Comparison of ENCODE assay signal across 7 cellular contexts in the genomic region with DNA sequence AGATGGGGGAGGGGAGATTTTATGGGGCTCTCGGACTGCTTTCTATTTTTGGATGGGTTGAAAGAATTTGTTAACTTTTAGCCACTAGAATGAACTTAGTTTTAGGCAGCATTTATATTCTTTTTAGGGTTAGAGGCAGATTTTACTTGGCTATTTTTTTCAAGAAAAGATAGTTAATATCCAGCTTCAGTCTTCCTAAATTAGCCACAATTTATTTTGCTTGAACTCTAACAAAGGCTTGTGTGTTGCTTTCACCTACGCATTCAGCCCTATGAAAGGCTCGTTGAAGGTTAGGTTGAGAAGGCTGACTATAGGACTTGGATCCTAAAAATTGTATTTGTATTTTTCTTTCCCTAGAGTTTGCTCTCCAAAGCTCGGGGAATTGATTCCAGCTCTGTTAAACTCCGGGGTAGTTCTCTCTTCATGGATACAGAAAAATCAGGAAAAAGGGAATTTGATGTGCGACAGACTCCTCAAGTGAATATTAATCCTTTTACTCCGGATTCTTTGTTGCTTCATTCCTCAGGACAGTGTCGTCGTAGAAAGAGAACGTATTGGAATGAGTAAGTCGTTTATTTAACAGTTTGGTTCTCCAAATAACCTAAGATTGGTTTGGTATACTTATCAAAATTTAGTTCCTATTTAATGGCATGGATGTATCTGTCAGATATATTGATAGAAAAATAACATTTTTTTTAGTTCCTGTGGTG. TPM values are rescaled to one million over a fixed set of nuclear protein-coding genes. Genes with fewer than 3 reads are reported as not detected.
DNase-seq lines count a peak whose midpoint lies in the region; ATAC-seq and TF ChIP-seq lines count a peak whose summit lies in the region.

No MANE protein-coding gene starts in this region.

- peak overlapping the region; percentile 72 to 94 (median 78) for H3K9ac ChIP-seq in skeletal muscle tissue (ENCODE audit: low read depth in 1 of 3, low read length in 3 of 3)

- no peak for TF ChIP-seq CTCF in HEK293 (tag by site-specific recombination; IDR thresholded peaks at IDR 0.05)
- TF ChIP-seq CTCF in fibroblast of villous mesenchyme (IDR thresholded peaks at IDR 0.05; ENCODE audit: insufficient read depth, low read depth, low read length): no peak
- no peak for TF ChIP-seq CTCF in omental fat pad (IDR thresholded peaks at IDR 0.05)

- H3K36me3 ChIP-seq in HEK293 (ENCODE audit: control insufficient read depth in 2 of 2, insufficient read depth in 1 of 2, low read length in 2 of 2) (peaks cover 4 to 59% of the 10 kb centered on the region in 2 experiments; a peak in 2 of 3 replicates), skeletal muscle tissue (ENCODE audit: control insufficient read depth in 3 of 3, insufficient read depth in 3 of 3, low read length in 3 of 3) (peaks cover 0 to 7% (median 2%) of the 10 kb centered on the region in 3 donors)

- peak overlapping the region; percentile 98 for H3K27ac ChIP-seq in HEK293 (ENCODE audit: extremely low read depth, low read depth, low read length)
- H3K27ac ChIP-seq in skeletal muscle tissue (ENCODE audit: low read depth, low read length): peak overlapping the region; percentile 82

- H3K4me3 ChIP-seq in HEK293 (ENCODE audit: low read depth, low read length) (peak overlapping the region; percentile 100), fibroblast of villous mesenchyme (ENCODE audit: low read depth, low read length) (peak overlapping the region; percentile 80), skeletal muscle tissue (ENCODE audit: low read length in 3 of 3) (peak overlapping the region; percentile 64 to 85 (median 80))

- CTCF ChIA-PET in HEK293 (lab: Yijun Ruan, JAX): interaction anchor here (0.7 to 2.2 kb wide), 8 partner anchors 41 to 173 kb away, joined by 3 to 10 read pairs (median 4); no protein-coding TSS in a partner anchor
- CTCF ChIA-PET in T-cell (lab: Charles Lee): interaction anchor here (1.0 to 3.2 kb wide), 5 partner anchors 26 to 41 kb away, joined by 3 to 34 read pairs (median 6); no protein-coding TSS in a partner anchor

- H3K9me3 ChIP-seq in HEK293 (ENCODE audit: control insufficient read depth, insufficient read depth, low read depth, low read length): no peaks in the 10 kb centered on the region
- H3K9me3 ChIP-seq in skeletal muscle tissue (ENCODE audit: control insufficient read depth in 3 of 3, low read length in 3 of 3): no peaks in the 10 kb centered on the region

- H3K36me3 Mint-ChIP-seq in T-cell: no peaks in the 10 kb centered on the region

- POLR2A ChIA-PET in HEK293 (lab: Yijun Ruan, JAX) (interaction anchor here (0.5 to 3.5 kb wide), 15 partner anchors 10 to 727 kb away, joined by 3 to 21 read pairs (median 3); a partner anchor contains a TSS), T-cell (lab: Charles Lee) (interaction anchor here in 1 of 2 donors (1.0 to 1.5 kb wide), 2 partner anchors 25 to 115 kb away, joined by 5 to 6 read pairs; a partner anchor contains a TSS)

- H3K27me3 Mint-ChIP-seq in T-cell: peaks cover 6 to 16% of the 10 kb centered on the region in 2 donors

- peak overlapping the region; percentile 83 to 89 (median 87) for H3K4me3 Mint-ChIP-seq in T-cell

- peak overlapping the region; percentile 68 to 88 for H3K27ac Mint-ChIP-seq in T-cell

- no peaks in the 10 kb centered on the region for H3K9me3 Mint-ChIP-seq in T-cell

- no peak for ATAC-seq in T-cell (replicated peaks in 1 of 4)
- ATAC-seq in GM18868 (IDR thresholded peaks at IDR 0.05; ENCODE audit: unreplicated experiment): no peak
- no peak for ATAC-seq in omental fat pad (ENCODE audit: low FRiP score)

- no peaks in the 10 kb centered on the region for H3K27me3 ChIP-seq in skeletal muscle tissue (ENCODE audit: control insufficient read depth in 3 of 3, insufficient read depth in 3 of 3, low read length in 3 of 3)

- DNase-seq in T-cell: no peak
- DNase-seq in fibroblast of villous mesenchyme (ENCODE audit: low read depth): no peak
- DNase-seq in omental fat pad (ENCODE audit: low spot score): no peak
- no peak for DNase-seq in pons (ENCODE audit: low spot score)

- H3K4me1 Mint-ChIP-seq in T-cell: peaks cover 20 to 46% (median 30%) of the 10 kb centered on the region in 3 donors

- H3K4me1 ChIP-seq in HEK293 (ENCODE audit: control insufficient read depth, insufficient read depth, low read length) (no peaks in the 10 kb centered on the region), skeletal muscle tissue (ENCODE audit: control insufficient read depth in 3 of 3, insufficient read depth in 3 of 3, low read length in 3 of 3) (peaks cover 9 to 14% (median 10%) of the 10 kb centered on the region in 3 donors)

TF ChIP-seq in HEK293, 187 proteins besides CTCF, POLR2A, EP300 and RAD21:
- TF ChIP-seq ZNF660 (tag by site-specific recombination; IDR thresholded peaks at IDR 0.05) (0 out of 2 replicates have a peak, but pooled peaks have one; percentile 10), EGR2 (tag by site-specific recombination; IDR thresholded peaks at IDR 0.05; ENCODE audit: low read depth) (peak; percentile 36), ZBTB17 (tag by site-specific recombination; IDR thresholded peaks at IDR 0.05) (0 out of 2 replicates have a peak, but pooled peaks have one; percentile 4), ZBTB8A (tag by site-specific recombination; IDR thresholded peaks at IDR 0.05) (peak; percentile 59), ZFHX2 (tag by site-specific recombination; conservative IDR thresholded peaks at IDR 0.05) (peak; percentile 35)
- TF ChIP-seq, protein P1, sequence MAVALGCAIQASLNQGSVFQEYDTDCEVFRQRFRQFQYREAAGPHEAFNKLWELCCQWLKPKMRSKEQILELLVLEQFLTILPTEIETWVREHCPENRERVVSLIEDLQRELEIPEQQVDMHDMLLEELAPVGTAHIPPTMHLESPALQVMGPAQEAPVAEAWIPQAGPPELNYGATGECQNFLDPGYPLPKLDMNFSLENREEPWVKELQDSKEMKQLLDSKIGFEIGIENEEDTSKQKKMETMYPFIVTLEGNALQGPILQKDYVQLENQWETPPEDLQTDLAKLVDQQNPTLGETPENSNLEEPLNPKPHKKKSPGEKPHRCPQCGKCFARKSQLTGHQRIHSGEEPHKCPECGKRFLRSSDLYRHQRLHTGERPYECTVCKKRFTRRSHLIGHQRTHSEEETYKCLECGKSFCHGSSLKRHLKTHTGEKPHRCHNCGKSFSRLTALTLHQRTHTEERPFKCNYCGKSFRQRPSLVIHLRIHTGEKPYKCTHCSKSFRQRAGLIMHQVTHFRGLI (tag by site-specific recombination; IDR thresholded peaks at IDR 0.05): no peak
- TF ChIP-seq, protein P2, sequence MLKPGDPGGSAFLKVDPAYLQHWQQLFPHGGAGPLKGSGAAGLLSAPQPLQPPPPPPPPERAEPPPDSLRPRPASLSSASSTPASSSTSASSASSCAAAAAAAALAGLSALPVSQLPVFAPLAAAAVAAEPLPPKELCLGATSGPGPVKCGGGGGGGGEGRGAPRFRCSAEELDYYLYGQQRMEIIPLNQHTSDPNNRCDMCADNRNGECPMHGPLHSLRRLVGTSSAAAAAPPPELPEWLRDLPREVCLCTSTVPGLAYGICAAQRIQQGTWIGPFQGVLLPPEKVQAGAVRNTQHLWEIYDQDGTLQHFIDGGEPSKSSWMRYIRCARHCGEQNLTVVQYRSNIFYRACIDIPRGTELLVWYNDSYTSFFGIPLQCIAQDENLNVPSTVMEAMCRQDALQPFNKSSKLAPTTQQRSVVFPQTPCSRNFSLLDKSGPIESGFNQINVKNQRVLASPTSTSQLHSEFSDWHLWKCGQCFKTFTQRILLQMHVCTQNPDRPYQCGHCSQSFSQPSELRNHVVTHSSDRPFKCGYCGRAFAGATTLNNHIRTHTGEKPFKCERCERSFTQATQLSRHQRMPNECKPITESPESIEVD (tag by site-specific recombination; IDR thresholded peaks at IDR 0.05): 0 out of 2 replicates have a peak, but pooled peaks have one; percentile 28
- TF ChIP-seq, protein P3, sequence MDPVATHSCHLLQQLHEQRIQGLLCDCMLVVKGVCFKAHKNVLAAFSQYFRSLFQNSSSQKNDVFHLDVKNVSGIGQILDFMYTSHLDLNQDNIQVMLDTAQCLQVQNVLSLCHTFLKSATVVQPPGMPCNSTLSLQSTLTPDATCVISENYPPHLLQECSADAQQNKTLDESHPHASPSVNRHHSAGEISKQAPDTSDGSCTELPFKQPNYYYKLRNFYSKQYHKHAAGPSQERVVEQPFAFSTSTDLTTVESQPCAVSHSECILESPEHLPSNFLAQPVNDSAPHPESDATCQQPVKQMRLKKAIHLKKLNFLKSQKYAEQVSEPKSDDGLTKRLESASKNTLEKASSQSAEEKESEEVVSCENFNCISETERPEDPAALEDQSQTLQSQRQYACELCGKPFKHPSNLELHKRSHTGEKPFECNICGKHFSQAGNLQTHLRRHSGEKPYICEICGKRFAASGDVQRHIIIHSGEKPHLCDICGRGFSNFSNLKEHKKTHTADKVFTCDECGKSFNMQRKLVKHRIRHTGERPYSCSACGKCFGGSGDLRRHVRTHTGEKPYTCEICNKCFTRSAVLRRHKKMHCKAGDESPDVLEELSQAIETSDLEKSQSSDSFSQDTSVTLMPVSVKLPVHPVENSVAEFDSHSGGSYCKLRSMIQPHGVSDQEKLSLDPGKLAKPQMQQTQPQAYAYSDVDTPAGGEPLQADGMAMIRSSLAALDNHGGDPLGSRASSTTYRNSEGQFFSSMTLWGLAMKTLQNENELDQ (tag by site-specific recombination; IDR thresholded peaks at IDR 0.05; ENCODE audit: low read depth): no peak
- TF ChIP-seq, protein P4, sequence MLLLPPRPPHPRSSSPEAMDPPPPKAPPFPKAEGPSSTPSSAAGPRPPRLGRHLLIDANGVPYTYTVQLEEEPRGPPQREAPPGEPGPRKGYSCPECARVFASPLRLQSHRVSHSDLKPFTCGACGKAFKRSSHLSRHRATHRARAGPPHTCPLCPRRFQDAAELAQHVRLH (tag by site-specific recombination; IDR thresholded peaks at IDR 0.05): no peak
TF ChIP-seq in HEK293: peak in this region for 6.

RNA-seq across cellular contexts. Expression of a gene that starts 2.2 kb away (rescaled TPM):
- total RNA-seq in T-cell: 10 to 100 TPM in 1 of 5 donors, 1 to 10 TPM in 4; 3.8 to 13.5 (median 6.2) TPM
- total RNA-seq in fibroblast of villous mesenchyme: 51.2 and 88.9 TPM in 2 replicates
- total RNA-seq in skeletal muscle tissue: 20.4 TPM
- 10 to 100 TPM; 17.7 to 43.0 (median 26.3) TPM for total RNA-seq in omental fat pad
